8 cellular contexts compared by ENCODE assay signal in the genomic region with DNA sequence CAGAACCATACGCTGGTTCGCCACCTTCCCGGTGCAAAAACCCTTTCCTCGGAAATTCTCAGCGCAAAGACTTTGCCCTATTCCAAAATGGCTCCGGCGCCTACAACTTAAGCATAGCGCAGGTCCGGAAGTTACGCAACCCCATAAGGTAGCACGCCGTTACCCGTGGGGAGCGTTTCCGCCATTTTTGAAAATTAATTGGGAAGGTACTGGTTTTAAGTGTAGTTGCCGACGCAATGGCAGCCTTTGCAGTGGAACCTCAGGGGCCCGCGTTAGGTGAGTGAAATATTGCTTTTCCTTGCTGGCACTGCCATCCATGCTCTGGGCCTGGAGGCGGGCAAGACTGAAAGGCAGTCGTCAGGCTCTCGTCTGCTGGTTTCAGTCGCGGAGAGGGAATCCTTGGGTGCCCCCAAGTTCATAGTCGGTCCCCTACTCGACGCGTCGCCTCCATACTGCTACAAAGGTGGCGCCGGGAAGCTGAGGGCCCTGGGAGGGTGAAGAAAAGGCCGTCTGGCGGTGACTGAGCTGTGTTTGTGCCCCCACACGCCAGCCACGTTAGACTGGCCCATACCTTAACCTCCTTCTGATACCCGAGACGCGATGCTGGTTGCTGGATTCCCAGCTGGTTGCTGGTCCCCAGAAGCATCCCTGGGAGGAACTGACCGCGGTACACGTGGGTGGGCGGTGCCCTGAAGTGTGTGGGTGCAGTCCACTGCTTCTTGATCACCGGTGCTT. TPM values are rescaled to one million over a fixed set of nuclear protein-coding genes. Genes with fewer than 3 reads are reported as not detected.
A peak's percentile ranks its signal among the peaks of the same experiment; 100 is the strongest.
DNase-seq lines count a peak whose midpoint lies in the region; TF ChIP-seq lines count a peak whose summit lies in the region.

A gene with protein sequence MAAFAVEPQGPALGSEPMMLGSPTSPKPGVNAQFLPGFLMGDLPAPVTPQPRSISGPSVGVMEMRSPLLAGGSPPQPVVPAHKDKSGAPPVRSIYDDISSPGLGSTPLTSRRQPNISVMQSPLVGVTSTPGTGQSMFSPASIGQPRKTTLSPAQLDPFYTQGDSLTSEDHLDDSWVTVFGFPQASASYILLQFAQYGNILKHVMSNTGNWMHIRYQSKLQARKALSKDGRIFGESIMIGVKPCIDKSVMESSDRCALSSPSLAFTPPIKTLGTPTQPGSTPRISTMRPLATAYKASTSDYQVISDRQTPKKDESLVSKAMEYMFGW (plus strand): TSS at position 222 of the 735 bp plus-strand sequence. CDS start 15 bp downstream, at position 237.

- H3K4me3 ChIP-seq in NB4 (ENCODE audit: low read depth, low read length): peak within 1 kb of the TSS; percentile 81
- peak within 1 kb of the TSS; percentile 95 for H3K4me3 ChIP-seq in SK-N-MC
- H3K4me3 ChIP-seq in suprapubic skin: peak within 1 kb of the TSS; percentile 84

- no peaks in the 10 kb centered on the region; the same call in 1 of the 2 replicates for H3K27me3 Mint-ChIP-seq in HFFc6 (ENCODE audit: insufficient read depth)
- H3K27me3 Mint-ChIP-seq in activated naive CD4-positive, alpha-beta T cell treated with anti-CD3 and anti-CD28 coated beads, Interleukin-2, amount 10 ng/mL, durations not matched to agents 7 days and 5 days: peaks cover 17% of the 10 kb centered on the region

- H3K9me3 ChIP-seq in SK-N-MC (ENCODE audit: low read depth, low read length): no peaks in the 10 kb centered on the region
- H3K9me3 ChIP-seq in suprapubic skin: no peaks in the 10 kb centered on the region

- TF ChIP-seq POLR2A in NB4 (IDR thresholded peaks at IDR 0.05; ENCODE audit: extremely low read depth, insufficient read length): peak; percentile 47
- no peak for TF ChIP-seq POLR2A in suprapubic skin (IDR thresholded peaks at IDR 0.05)

- peak within 1 kb of the TSS; percentile 97 for H3K27ac Mint-ChIP-seq in HFFc6
- peak within 1 kb of the TSS; percentile 98 for H3K27ac Mint-ChIP-seq in activated naive CD4-positive, alpha-beta T cell treated with anti-CD3 and anti-CD28 coated beads, Interleukin-2, amount 10 ng/mL, durations not matched to agents 7 days and 5 days

- no peaks in the 10 kb centered on the region; the same call in 1 of the 2 replicates for H3K36me3 Mint-ChIP-seq in HFFc6 (ENCODE audit: low read depth)
- H3K36me3 Mint-ChIP-seq in activated naive CD4-positive, alpha-beta T cell treated with anti-CD3 and anti-CD28 coated beads, Interleukin-2, amount 10 ng/mL, durations not matched to agents 7 days and 5 days: peaks cover 6% of the 10 kb centered on the region

- H3K36me3 ChIP-seq in SK-N-MC (ENCODE audit: insufficient read depth, low read length) (peaks cover 22% of the 10 kb centered on the region), suprapubic skin (no peaks in the 10 kb centered on the region)

- no peak for TF ChIP-seq CTCF in HFFc6 (IDR thresholded peaks at IDR 0.05)
- no peak for TF ChIP-seq CTCF in NB4 (IDR thresholded peaks at IDR 0.05; ENCODE audit: low read depth, low read length)
- TF ChIP-seq CTCF in suprapubic skin (IDR thresholded peaks at IDR 0.05): no peak

- peak within 1 kb of the TSS; percentile 97 for H3K27ac ChIP-seq in SK-N-MC
- H3K27ac ChIP-seq in suprapubic skin: peak within 1 kb of the TSS; percentile 95

- CTCF ChIA-PET in activated naive CD4-positive, alpha-beta T cell treated with anti-CD3 and anti-CD28 coated beads, Interleukin-2, amount 10 ng/mL, durations not matched to agents 7 days and 5 days (lab: Charles Lee): no interaction called here

- peak within 1 kb of the TSS; percentile 84 for H3K9ac ChIP-seq in SK-N-MC (ENCODE audit: insufficient read length)

- TF ChIP-seq EP300 in suprapubic skin (IDR thresholded peaks at IDR 0.05): no peak

- H3K4me1 Mint-ChIP-seq in HFFc6 (ENCODE audit: low read depth): peaks cover 30% of the 10 kb centered on the region
- peaks cover 36% of the 10 kb centered on the region for H3K4me1 Mint-ChIP-seq in activated naive CD4-positive, alpha-beta T cell treated with anti-CD3 and anti-CD28 coated beads, Interleukin-2, amount 10 ng/mL, durations not matched to agents 7 days and 5 days

- peaks cover 26% of the 10 kb centered on the region for H3K4me1 ChIP-seq in suprapubic skin

- peak within 1 kb of the TSS; percentile 97 for H3K4me3 Mint-ChIP-seq in HFFc6
- peak within 1 kb of the TSS; percentile 91 for H3K4me3 Mint-ChIP-seq in activated naive CD4-positive, alpha-beta T cell treated with anti-CD3 and anti-CD28 coated beads, Interleukin-2, amount 10 ng/mL, durations not matched to agents 7 days and 5 days

- peak; percentile 45 for DNase-seq in GM04503 (ENCODE audit: low read depth)
- peak; percentile 87 for DNase-seq in HFFc6
- peak; percentile 93 for DNase-seq in NB4 (ENCODE audit: low read depth)
- peak; percentile 95 for DNase-seq in SK-N-MC (ENCODE audit: low read depth, low spot score)
- DNase-seq in activated naive CD4-positive, alpha-beta T cell treated with anti-CD3 and anti-CD28 coated beads, Interleukin-2, amount 10 ng/mL, durations not matched to agents 7 days and 5 days: peak; percentile 87
- peak; percentile 80 for DNase-seq in germinal center (ENCODE audit: low spot score)
- peak; percentile 48 for DNase-seq in non-pigmented ciliary epithelial cell (ENCODE audit: low read depth)
- DNase-seq in suprapubic skin (ENCODE audit: low spot score in 2 of 2): peak; percentile 90 to 92

- no peaks in the 10 kb centered on the region for H3K27me3 ChIP-seq in suprapubic skin

- under 1% methylated on average over 37 of the region's 43 CpGs for WGBS in suprapubic skin

- no peaks in the 10 kb centered on the region for H3K9me3 Mint-ChIP-seq in HFFc6
- no peaks in the 10 kb centered on the region for H3K9me3 Mint-ChIP-seq in activated naive CD4-positive, alpha-beta T cell treated with anti-CD3 and anti-CD28 coated beads, Interleukin-2, amount 10 ng/mL, durations not matched to agents 7 days and 5 days

RNA-seq across cellular contexts. Expression of the gene that starts here (rescaled TPM):
- total RNA-seq in HFFc6 (2021; fragmentation: NEBNext Ultra II Directional; extraction: Animal tissue kit (Norgen Biotek cat#: 25700)): 10 to 100 TPM; 10.4 to 17.0 (median 14.2) TPM
- total RNA-seq in suprapubic skin: 10 to 100 TPM; 15.1 to 27.7 (median 22.7) TPM

Comparison
In these comparisons a context has a peak if more than half of its experiments do, and no peak if none do; other contexts are left out.
1. Peak in every context shown above with its lines: DNase-seq, H3K4me3 ChIP-seq and H3K27ac ChIP-seq.
2. DNase-seq: peak in every context shown above with its lines; median percentile 95 in SK-N-MC; 93 in NB4; 91 in suprapubic skin; 87 in HFFc6; 87 in activated naive CD4-positive, alpha-beta T cell treated with anti-CD3 and anti-CD28 coated beads, Interleukin-2, amount 10 ng/mL, durations not matched to agents 7 days and 5 days; 80 in germinal center; 48 in non-pigmented ciliary epithelial cell; 45 in GM04503.